In the genomic region with DNA sequence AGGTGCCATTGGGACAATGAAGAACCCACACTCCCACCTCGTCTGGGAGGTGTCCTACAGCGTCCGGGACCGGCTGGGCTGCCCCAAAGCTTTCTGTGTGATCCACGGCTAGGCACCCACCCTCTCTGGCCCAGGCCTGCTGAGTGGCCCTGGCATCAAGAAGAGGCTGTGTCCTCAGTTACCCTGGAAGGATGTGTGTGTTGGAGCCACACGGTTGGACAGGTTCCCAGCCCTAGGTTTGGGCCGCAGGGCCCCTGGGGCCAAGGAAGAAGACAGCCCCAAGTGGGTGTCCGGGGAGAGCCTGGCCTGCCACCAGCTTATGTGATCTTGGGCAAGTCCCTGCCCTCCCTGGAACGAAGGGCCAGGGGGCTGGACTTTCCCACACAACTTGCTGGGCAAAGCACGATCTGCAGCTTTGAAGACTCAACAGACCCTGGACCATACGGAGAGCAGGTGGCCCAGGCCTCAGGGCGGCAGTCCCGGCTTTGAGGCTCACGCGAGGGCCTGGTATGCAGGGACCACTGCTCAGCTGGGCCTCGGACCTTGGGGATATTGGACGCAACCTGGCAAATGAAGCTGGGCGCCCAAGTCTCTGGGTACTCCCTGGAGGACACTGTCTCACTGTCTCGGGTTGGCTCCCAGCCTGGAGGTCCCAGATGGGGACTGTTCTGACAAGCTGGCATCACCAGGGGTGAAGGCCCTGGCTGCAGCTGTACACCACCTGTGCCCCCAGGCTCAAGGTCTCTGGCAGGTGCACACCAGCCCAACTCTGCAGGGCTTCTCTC, we compare ENCODE assay signal across 14 cellular contexts. TPM values are rescaled to one million over a fixed set of nuclear protein-coding genes. Genes with fewer than 3 reads are reported as not detected.
A peak's percentile ranks its signal among the peaks of the same experiment; 100 is the strongest.
DNase-seq lines count a peak whose midpoint lies in the region; ATAC-seq and TF ChIP-seq lines count a peak whose summit lies in the region.
"Had no signal": no experiment of that assay in that cellular context is flagged by ENCODE, and none has a peak within 500 bp of the region (broad histone marks: within the 10 kb centered on the region; RNA-seq: fewer than 3 reads in every experiment).

No MANE protein-coding gene starts in this region.

- H3K27me3 ChIP-seq in BLaER1 (no peaks in the 10 kb centered on the region), gastrocnemius medialis (no peaks in the 10 kb centered on the region), SJCRH30 (no peaks in the 10 kb centered on the region)

- intact Hi-C loops in left ventricle myocardium superior (cut with micrococcal nuclease) (no loop called here), gastrocnemius medialis (cut with DNase I; ENCODE audit: low total_unique reads) (no loop called here), left colon (cut with DNase I, micrococcal nuclease) (no loop called here)

- H3K9me3 ChIP-seq in BLaER1 = no peaks in the 10 kb centered on the region
- no peaks in the 10 kb centered on the region for H3K9me3 ChIP-seq in gastrocnemius medialis
- H3K9me3 ChIP-seq in SJCRH30 (replicated peaks) = no peaks in the 10 kb centered on the region
- H3K9me3 ChIP-seq: mucosa of descending colon had no signal

- no peak overlapping the region for H3K4me3 ChIP-seq in BLaER1
- no peak overlapping the region for H3K4me3 ChIP-seq in gastrocnemius medialis
- H3K4me3 ChIP-seq in SJCRH30 = no peak overlapping the region
- H3K4me3 ChIP-seq: mucosa of descending colon had no signal

- H3K4me2 ChIP-seq in BLaER1 = peak overlapping the region; percentile 83

- peaks cover 76% of the 10 kb centered on the region for H4K20me1 ChIP-seq in BLaER1

- no peak for DNase-seq in left ventricle myocardium superior
- DNase-seq in gastrocnemius medialis = no peak
- no peak for DNase-seq in left colon
- no peak for DNase-seq in activated CD4-positive, CD25-positive, alpha-beta regulatory T cell treated with anti-CD3 and anti-CD28 coated beads, Interleukin-2, amount 50 U/mL, for 72 hours
- no peak for DNase-seq in activated CD4-positive, alpha-beta T cell treated with anti-CD3 and anti-CD28 coated beads, Interleukin-2, amount 50 U/mL, for 48 hours
- DNase-seq in SJCRH30 = no peak
- DNase-seq: HCEC 1CT, mucosa of descending colon, NCI-H146, NCI-H526 treated with DMSO at 0.1 percent for 48 hours, SHP77 had no signal

- H3K27ac ChIP-seq in BLaER1 (peak overlapping the region; percentile 71), angular gyrus (ENCODE audit: low read depth, low read length) (peak overlapping the region; percentile 99), gastrocnemius medialis (peak overlapping the region; percentile 12 to 76 (median 66)), SJCRH30 (no peak overlapping the region)

- peak; percentile 34 for ATAC-seq in left ventricle myocardium superior
- ATAC-seq in gastrocnemius medialis = no peak
- no peak for ATAC-seq in left colon

- in situ Hi-C loops in gastrocnemius medialis (cut with MboI; ENCODE audit: low sequenced_read_pairs in 4 of 4) = no loop called here

- peak overlapping the region; percentile 50 for H3K9ac ChIP-seq in BLaER1

- no peak for TF ChIP-seq POLR2A in gastrocnemius medialis (IDR thresholded peaks at IDR 0.05)

- peaks cover 72% of the 10 kb centered on the region for H3K4me1 ChIP-seq in BLaER1
- H3K4me1 ChIP-seq in gastrocnemius medialis = peaks cover 50 to 65% of the 10 kb centered on the region in 2 donors
- no peaks in the 10 kb centered on the region for H3K4me1 ChIP-seq in SJCRH30

- H3K36me3 ChIP-seq in BLaER1 = peaks cover 65% of the 10 kb centered on the region
- peaks cover 0 to 29% of the 10 kb centered on the region in 2 donors for H3K36me3 ChIP-seq in gastrocnemius medialis
- H3K36me3 ChIP-seq in SJCRH30 = no peaks in the 10 kb centered on the region

- TF ChIP-seq CTCF in gastrocnemius medialis (IDR thresholded peaks at IDR 0.05 in 4 of 5, conservative IDR thresholded peaks at IDR 0.05 in 1 of 5) = no peak

RNA-seq across cellular contexts. Expression of a gene that starts 17.5 kb away (rescaled TPM):
- total RNA-seq in left ventricle myocardium superior (18.5 TPM), gastrocnemius medialis (10 to 100 TPM; 42.5 to 60.2 (median 48.9) TPM), left colon (10 to 100 TPM; 28.1 to 41.6 TPM)
- total RNA-seq in SJCRH30 (2014; rRNA removed; shearing (Covaris generic)) = 37.0 and 40.3 TPM in 2 replicates

RNA-seq across cellular contexts. Expression of a gene that starts 22.7 kb away (rescaled TPM):
- total RNA-seq in left ventricle myocardium superior (0.22 TPM), gastrocnemius medialis (under 1 TPM in 1 of 4 donors, not detected in 3; 0.63 TPM), left colon (100 to 1,000 TPM; 185 to 232 TPM)
- not detected in 2 replicates for total RNA-seq in SJCRH30 (2014; rRNA removed; shearing (Covaris generic))
- total RNA-seq: astrocyte had no signal

RNA-seq across cellular contexts. Expression of a gene that starts 39.0 kb away (rescaled TPM):
- total RNA-seq in left ventricle myocardium superior (12.7 TPM), gastrocnemius medialis (1 to 10 TPM; 2.7 to 6.2 (median 4.2) TPM), left colon (10 to 100 TPM; 12.4 to 13.5 TPM)
- total RNA-seq in SJCRH30 (2014; rRNA removed; shearing (Covaris generic)) = 0.08 TPM in 1 of 2 replicates, not detected in the other

RNA-seq across cellular contexts. Expression of a gene that starts 46.7 kb away (rescaled TPM):
- 47.4 TPM for total RNA-seq in left ventricle myocardium superior
- 100 to 1,000 TPM; 110 to 588 (median 420) TPM for total RNA-seq in gastrocnemius medialis
- total RNA-seq in left colon = under 1 TPM in 1 of 2 donors, not detected in 1; 0.25 TPM
- total RNA-seq in SJCRH30 (2014; rRNA removed; shearing (Covaris generic)) = 0.23 TPM in 1 of 2 replicates, not detected in the other

Comparison
In these comparisons a context has a peak if more than half of its experiments do, and no peak if none do; other contexts are left out.
1. RNA of a gene that starts 22.7 kb away (total RNA-seq): 185 to 232 TPM in left colon; 0.22 TPM in left ventricle myocardium superior (single experiment), 0.63 TPM in gastrocnemius medialis and not detected in SJCRH30; every median in the first group is over 100 times any median in the second.